In genomic region chr7:76409537-76409936, GRCh38 we compare ENCODE assay signal across 1 cellular context.
TF ChIP-seq lines count a peak whose summit lies in the region.

SSC4D (minus strand) TSS chr7:76409697; CDS start chr7:76404439, 5,258 bp downstream.

TF ChIP-seq in HepG2, 621 proteins besides CTCF, POLR2A, EP300 and RAD21 (continued from another document and continues in another):
- TF ChIP-seq ARID5B (CRISPR knock-in tag; IDR thresholded peaks at IDR 0.05) = 0 out of 2 replicates have a peak, but pooled peaks have one; percentile 5
- no peak for TF ChIP-seq MLLT10 (CRISPR knock-in tag; IDR thresholded peaks at IDR 0.05)
- no peak; the same call in 1 of the 2 replicates for TF ChIP-seq ZFP91 (CRISPR knock-in tag; IDR thresholded peaks at IDR 0.05; ENCODE audit: borderline replicate concordance)
- no peak for TF ChIP-seq RNF219 (CRISPR knock-in tag; IDR thresholded peaks at IDR 0.05)
- TF ChIP-seq FOXO1 (CRISPR knock-in tag; IDR thresholded peaks at IDR 0.05) = no peak
- TF ChIP-seq ELF3 (CRISPR knock-in tag; IDR thresholded peaks at IDR 0.05) = 0 out of 2 replicates have a peak, but pooled peaks have one; percentile 16
- peak; percentile 82 for TF ChIP-seq ZNF740 (CRISPR knock-in tag; IDR thresholded peaks at IDR 0.05)
- no peak for TF ChIP-seq SP1 (IDR thresholded peaks at IDR 0.05)
- 0 out of 2 replicates have a peak, but pooled peaks have one; percentile 25 for TF ChIP-seq SP1 (CRISPR knock-in tag; IDR thresholded peaks at IDR 0.05)
- no peak for TF ChIP-seq NONO (IDR thresholded peaks at IDR 0.05)
- 0 out of 2 replicates have a peak, but pooled peaks have one; percentile 31 for TF ChIP-seq NONO (CRISPR knock-in tag; conservative IDR thresholded peaks at IDR 0.05)
- TF ChIP-seq AKAP8 (CRISPR knock-in tag; IDR thresholded peaks at IDR 0.05) = no peak
- no peak for TF ChIP-seq HOXD1 (CRISPR knock-in tag; IDR thresholded peaks at IDR 0.05)
- no peak for TF ChIP-seq ATAD3A (CRISPR knock-in tag; IDR thresholded peaks at IDR 0.05)
- TF ChIP-seq, protein P1, sequence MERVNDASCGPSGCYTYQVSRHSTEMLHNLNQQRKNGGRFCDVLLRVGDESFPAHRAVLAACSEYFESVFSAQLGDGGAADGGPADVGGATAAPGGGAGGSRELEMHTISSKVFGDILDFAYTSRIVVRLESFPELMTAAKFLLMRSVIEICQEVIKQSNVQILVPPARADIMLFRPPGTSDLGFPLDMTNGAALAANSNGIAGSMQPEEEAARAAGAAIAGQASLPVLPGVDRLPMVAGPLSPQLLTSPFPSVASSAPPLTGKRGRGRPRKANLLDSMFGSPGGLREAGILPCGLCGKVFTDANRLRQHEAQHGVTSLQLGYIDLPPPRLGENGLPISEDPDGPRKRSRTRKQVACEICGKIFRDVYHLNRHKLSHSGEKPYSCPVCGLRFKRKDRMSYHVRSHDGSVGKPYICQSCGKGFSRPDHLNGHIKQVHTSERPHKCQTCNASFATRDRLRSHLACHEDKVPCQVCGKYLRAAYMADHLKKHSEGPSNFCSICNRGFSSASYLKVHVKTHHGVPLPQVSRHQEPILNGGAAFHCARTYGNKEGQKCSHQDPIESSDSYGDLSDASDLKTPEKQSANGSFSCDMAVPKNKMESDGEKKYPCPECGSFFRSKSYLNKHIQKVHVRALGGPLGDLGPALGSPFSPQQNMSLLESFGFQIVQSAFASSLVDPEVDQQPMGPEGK (CRISPR knock-in tag; IDR thresholded peaks at IDR 0.05) = peak; percentile 97
- no peak for TF ChIP-seq ZFP36L2 (CRISPR knock-in tag; IDR thresholded peaks at IDR 0.05)
- TF ChIP-seq, protein P2, sequence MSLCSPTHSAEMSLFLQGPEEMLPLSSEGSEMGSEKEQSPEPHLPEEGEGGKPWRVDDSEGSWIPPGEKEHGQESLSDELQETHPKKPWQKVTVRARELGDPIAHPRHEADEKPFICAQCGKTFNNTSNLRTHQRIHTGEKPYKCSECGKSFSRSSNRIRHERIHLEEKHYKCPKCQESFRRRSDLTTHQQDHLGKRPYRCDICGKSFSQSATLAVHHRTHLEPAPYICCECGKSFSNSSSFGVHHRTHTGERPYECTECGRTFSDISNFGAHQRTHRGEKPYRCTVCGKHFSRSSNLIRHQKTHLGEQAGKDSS (CRISPR knock-in tag; IDR thresholded peaks at IDR 0.05; ENCODE audit: borderline replicate concordance, low read depth) = 0 out of 2 replicates have a peak, but pooled peaks have one; percentile 5
- TF ChIP-seq KLF6 (CRISPR knock-in tag; IDR thresholded peaks at IDR 0.05) = no peak
- TF ChIP-seq MED13 (CRISPR knock-in tag; IDR thresholded peaks at IDR 0.05) = no peak
- TF ChIP-seq ZNF687 (CRISPR knock-in tag; IDR thresholded peaks at IDR 0.05) = peak; percentile 52
- TF ChIP-seq GZF1 (CRISPR knock-in tag; IDR thresholded peaks at IDR 0.05) = no peak
- no peak for TF ChIP-seq ZNF317 (CRISPR knock-in tag; IDR thresholded peaks at IDR 0.05)
- TF ChIP-seq KLF11 (CRISPR knock-in tag; IDR thresholded peaks at IDR 0.05) = no peak
- TF ChIP-seq, protein P3, sequence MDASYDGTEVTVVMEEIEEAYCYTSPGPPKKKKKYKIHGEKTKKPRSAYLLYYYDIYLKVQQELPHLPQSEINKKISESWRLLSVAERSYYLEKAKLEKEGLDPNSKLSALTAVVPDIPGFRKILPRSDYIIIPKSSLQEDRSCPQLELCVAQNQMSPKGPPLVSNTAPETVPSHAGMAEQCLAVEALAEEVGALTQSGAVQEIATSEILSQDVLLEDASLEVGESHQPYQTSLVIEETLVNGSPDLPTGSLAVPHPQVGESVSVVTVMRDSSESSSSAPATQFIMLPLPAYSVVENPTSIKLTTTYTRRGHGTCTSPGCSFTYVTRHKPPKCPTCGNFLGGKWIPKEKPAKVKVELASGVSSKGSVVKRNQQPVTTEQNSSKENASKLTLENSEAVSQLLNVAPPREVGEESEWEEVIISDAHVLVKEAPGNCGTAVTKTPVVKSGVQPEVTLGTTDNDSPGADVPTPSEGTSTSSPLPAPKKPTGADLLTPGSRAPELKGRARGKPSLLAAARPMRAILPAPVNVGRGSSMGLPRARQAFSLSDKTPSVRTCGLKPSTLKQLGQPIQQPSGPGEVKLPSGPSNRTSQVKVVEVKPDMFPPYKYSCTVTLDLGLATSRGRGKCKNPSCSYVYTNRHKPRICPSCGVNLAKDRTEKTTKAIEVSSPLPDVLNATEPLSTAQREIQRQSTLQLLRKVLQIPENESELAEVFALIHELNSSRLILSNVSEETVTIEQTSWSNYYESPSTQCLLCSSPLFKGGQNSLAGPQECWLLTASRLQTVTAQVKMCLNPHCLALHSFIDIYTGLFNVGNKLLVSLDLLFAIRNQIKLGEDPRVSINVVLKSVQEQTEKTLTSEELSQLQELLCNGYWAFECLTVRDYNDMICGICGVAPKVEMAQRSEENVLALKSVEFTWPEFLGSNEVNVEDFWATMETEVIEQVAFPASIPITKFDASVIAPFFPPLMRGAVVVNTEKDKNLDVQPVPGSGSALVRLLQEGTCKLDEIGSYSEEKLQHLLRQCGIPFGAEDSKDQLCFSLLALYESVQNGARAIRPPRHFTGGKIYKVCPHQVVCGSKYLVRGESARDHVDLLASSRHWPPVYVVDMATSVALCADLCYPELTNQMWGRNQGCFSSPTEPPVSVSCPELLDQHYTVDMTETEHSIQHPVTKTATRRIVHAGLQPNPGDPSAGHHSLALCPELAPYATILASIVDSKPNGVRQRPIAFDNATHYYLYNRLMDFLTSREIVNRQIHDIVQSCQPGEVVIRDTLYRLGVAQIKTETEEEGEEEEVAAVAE (CRISPR knock-in tag; IDR thresholded peaks at IDR 0.05; ENCODE audit: borderline replicate concordance) = no peak
- peak; percentile 39; the same call in 1 of the 2 replicates for TF ChIP-seq ZFY (CRISPR knock-in tag; IDR thresholded peaks at IDR 0.05)
- peak; percentile 59; the same call in 1 of the 3 replicates for TF ChIP-seq MXI1 (IDR thresholded peaks at IDR 0.05; ENCODE audit: borderline replicate concordance, low read depth, low read length)
- TF ChIP-seq, protein P4, sequence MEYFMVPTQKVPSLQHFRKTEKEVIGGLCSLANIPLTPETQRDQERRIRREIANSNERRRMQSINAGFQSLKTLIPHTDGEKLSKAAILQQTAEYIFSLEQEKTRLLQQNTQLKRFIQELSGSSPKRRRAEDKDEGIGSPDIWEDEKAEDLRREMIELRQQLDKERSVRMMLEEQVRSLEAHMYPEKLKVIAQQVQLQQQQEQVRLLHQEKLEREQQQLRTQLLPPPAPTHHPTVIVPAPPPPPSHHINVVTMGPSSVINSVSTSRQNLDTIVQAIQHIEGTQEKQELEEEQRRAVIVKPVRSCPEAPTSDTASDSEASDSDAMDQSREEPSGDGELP (IDR thresholded peaks at IDR 0.05; ENCODE audit: borderline replicate concordance, low read depth) = peak; percentile 95
- TF ChIP-seq ZNF281 (CRISPR knock-in tag; IDR thresholded peaks at IDR 0.05; ENCODE audit: borderline replicate concordance) = peak; percentile 66; the same call in 1 of the 2 replicates
- TF ChIP-seq TEAD3 (CRISPR knock-in tag; optimal IDR thresholded peaks at IDR 0.05; ENCODE audit: borderline replicate concordance) = peak; percentile 72
